8 cellular contexts compared by ENCODE assay signal in genomic region chr1:165257969-165258459, GRCh38.
DNase-seq lines count a peak whose midpoint lies in the region; ATAC-seq and TF ChIP-seq lines count a peak whose summit lies in the region.

No MANE protein-coding gene starts in this region.

- peak in 7 of 11 experiments; percentile 20 to 62 (median 45) for TF ChIP-seq CTCF in spleen (IDR thresholded peaks at IDR 0.05 in 8 of 11, conservative IDR thresholded peaks at IDR 0.05 in 3 of 11)

- TF ChIP-seq POLR2A in spleen (IDR thresholded peaks at IDR 0.05) = no peak

- no peaks in the 10 kb centered on the region for H3K4me1 Mint-ChIP-seq in activated naive CD8-positive, alpha-beta T cell treated with anti-CD3 and anti-CD28 coated beads, Interleukin-2, amount 10 ng/mL, durations not matched to agents 7 days and 5 days

- H3K36me3 Mint-ChIP-seq in activated naive CD8-positive, alpha-beta T cell treated with anti-CD3 and anti-CD28 coated beads, Interleukin-2, amount 10 ng/mL, durations not matched to agents 7 days and 5 days = no peaks in the 10 kb centered on the region

- H3K27ac Mint-ChIP-seq in activated naive CD8-positive, alpha-beta T cell treated with anti-CD3 and anti-CD28 coated beads, Interleukin-2, amount 10 ng/mL, durations not matched to agents 7 days and 5 days = no peak overlapping the region

- no peak overlapping the region for H3K27ac ChIP-seq in right cardiac atrium (ENCODE audit: low read length)
- H3K27ac ChIP-seq in spleen = no peak overlapping the region

- H3K36me3 ChIP-seq in spleen = no peaks in the 10 kb centered on the region

- H3K4me3 ChIP-seq in right cardiac atrium (ENCODE audit: low read length) = no peak overlapping the region
- H3K4me3 ChIP-seq in spleen = no peak overlapping the region

- H3K9me3 ChIP-seq in right cardiac atrium (ENCODE audit: control insufficient read depth, low read length) (no peaks in the 10 kb centered on the region), spleen (no peaks in the 10 kb centered on the region)

- no peak overlapping the region for H3K4me3 Mint-ChIP-seq in activated naive CD8-positive, alpha-beta T cell treated with anti-CD3 and anti-CD28 coated beads, Interleukin-2, amount 10 ng/mL, durations not matched to agents 7 days and 5 days

- DNase-seq in CD1c-positive myeloid dendritic cell (ENCODE audit: extremely low spot score) = peak; percentile 44
- peak; percentile 5 for DNase-seq in HS-5 (ENCODE audit: low read depth)
- DNase-seq in NCI-H748 treated with DMSO at 0.1 percent for 48 hours (lab: John Stamatoyannopoulos, UW) = peak; percentile 77
- peak; percentile 36 for DNase-seq in activated naive CD8-positive, alpha-beta T cell treated with anti-CD3 and anti-CD28 coated beads, Interleukin-2, amount 10 ng/mL, durations not matched to agents 7 days and 5 days
- DNase-seq in right cardiac atrium = peak; percentile 44 to 62 (median 49)
- no peak for DNase-seq in spleen
- no peak for DNase-seq in GF-D8 (lab: John Stamatoyannopoulos, UW)

- H3K27me3 Mint-ChIP-seq in activated naive CD8-positive, alpha-beta T cell treated with anti-CD3 and anti-CD28 coated beads, Interleukin-2, amount 10 ng/mL, durations not matched to agents 7 days and 5 days = peaks cover 3% of the 10 kb centered on the region

- H3K27me3 ChIP-seq in right cardiac atrium (ENCODE audit: control insufficient read depth, insufficient read depth) = peaks cover 4% of the 10 kb centered on the region
- H3K27me3 ChIP-seq in spleen (replicated peaks in 1 of 7) = peaks cover 0 to 8% (median 0%) of the 10 kb centered on the region in 7 donors

- POLR2A ChIA-PET in activated naive CD8-positive, alpha-beta T cell treated with anti-CD3 and anti-CD28 coated beads, Interleukin-2, amount 10 ng/mL, durations not matched to agents 7 days and 5 days (lab: Charles Lee) = no interaction called here

- ATAC-seq in GM19043 (IDR thresholded peaks at IDR 0.05; ENCODE audit: low read depth, unreplicated experiment) (peak; percentile 63), right cardiac atrium (peak in 1 of 2 donors; percentile 43)
- no peak for ATAC-seq in activated naive CD8-positive, alpha-beta T cell treated with anti-CD3 and anti-CD28 coated beads, Interleukin-2, amount 10 ng/mL, durations not matched to agents 7 days and 5 days (ENCODE audit: low read depth)

- no peaks in the 10 kb centered on the region for H3K9me3 Mint-ChIP-seq in activated naive CD8-positive, alpha-beta T cell treated with anti-CD3 and anti-CD28 coated beads, Interleukin-2, amount 10 ng/mL, durations not matched to agents 7 days and 5 days

- no peaks in the 10 kb centered on the region for H3K4me1 ChIP-seq in right cardiac atrium (ENCODE audit: control insufficient read depth, insufficient read depth, low read length)
- H3K4me1 ChIP-seq in spleen = no peaks in the 10 kb centered on the region

- 29% methylated on average over 3 of the region's 3 CpGs for WGBS in right cardiac atrium
- 35 to 46% (median 41%) methylated on average over 3 of the region's 3 CpGs for WGBS in spleen, 5 donors

- intact Hi-C loops in right cardiac atrium (cut with DNase I) (no loop called here), spleen (cut with DNase I; ENCODE audit: low total_unique reads) (no loop called here)

Comparison
In these comparisons a context has a peak if more than half of its experiments do, and no peak if none do; other contexts are left out.
1. DNase-seq: peak in CD1c-positive myeloid dendritic cell (single experiment), HS-5 (single experiment), NCI-H748 treated with DMSO at 0.1 percent for 48 hours (single experiment), activated naive CD8-positive, alpha-beta T cell treated with anti-CD3 and anti-CD28 coated beads, Interleukin-2, amount 10 ng/mL, durations not matched to agents 7 days and 5 days (single experiment) and right cardiac atrium (3 of 3); none in spleen (single experiment) and GF-D8 (single experiment).